ENCODE assay signal across 9 cellular contexts in genomic region chr5:90940227-90940995, GRCh38.
DNase-seq lines count a peak whose midpoint lies in the region; ATAC-seq and TF ChIP-seq lines count a peak whose summit lies in the region.
"Had no signal": no experiment of that assay in that cellular context is flagged by ENCODE, and none has a peak within 500 bp of the region (broad histone marks: within the 10 kb centered on the region; RNA-seq: fewer than 3 reads in every experiment).

No MANE protein-coding gene starts in this region.

- POLR2A ChIA-PET in CD8-positive, alpha-beta T cell (lab: Charles Lee) = no interaction called here

- peaks cover 10% of the 10 kb centered on the region for H3K4me1 Mint-ChIP-seq in CD8-positive, alpha-beta T cell (ENCODE audit: low read depth)
- peaks cover 46% of the 10 kb centered on the region for H3K4me1 Mint-ChIP-seq in brain

- no peaks in the 10 kb centered on the region for H3K27me3 ChIP-seq in CD8-positive, alpha-beta T cell (ENCODE audit: insufficient read depth, low read length)
- no peaks in the 10 kb centered on the region for H3K27me3 ChIP-seq in heart right ventricle

- WGBS in heart right ventricle, 2 donors = 6 to 19% methylated on average over 1 of the region's 1 CpG

- TF ChIP-seq CTCF in CD8-positive, alpha-beta T cell (IDR thresholded peaks at IDR 0.05) = no peak
- TF ChIP-seq CTCF in brain (conservative IDR thresholded peaks at IDR 0.05) (no peak), mucosa of descending colon (IDR thresholded peaks at IDR 0.05) (no peak), heart right ventricle (IDR thresholded peaks at IDR 0.05) (no peak)

- H3K4me1 ChIP-seq in CD8-positive, alpha-beta T cell (ENCODE audit: insufficient read depth, low read length) = no peaks in the 10 kb centered on the region
- H3K4me1 ChIP-seq in mucosa of descending colon (ENCODE audit: low read depth) (no peaks in the 10 kb centered on the region), heart right ventricle (peaks cover 0 to 6% (median 0%) of the 10 kb centered on the region in 9 donors)

- no peak overlapping the region for H3K27ac ChIP-seq in CD8-positive, alpha-beta T cell (ENCODE audit: low read depth, low read length)
- no peak overlapping the region for H3K27ac ChIP-seq in heart right ventricle
- H3K27ac ChIP-seq: HL-60 had no signal

- H3K36me3 Mint-ChIP-seq in CD8-positive, alpha-beta T cell = no peaks in the 10 kb centered on the region
- peaks cover 8% of the 10 kb centered on the region for H3K36me3 Mint-ChIP-seq in brain

- H3K36me3 ChIP-seq in CD8-positive, alpha-beta T cell (ENCODE audit: insufficient read depth, low read length) = no peaks in the 10 kb centered on the region
- H3K36me3 ChIP-seq in mucosa of descending colon (ENCODE audit: low read depth) (no peaks in the 10 kb centered on the region), heart right ventricle (no peaks in the 10 kb centered on the region)

- H3K9me3 Mint-ChIP-seq in CD8-positive, alpha-beta T cell = no peaks in the 10 kb centered on the region
- peaks cover 0 to 7% (median 0%) of the 10 kb centered on the region in 5 experiments for H3K9me3 Mint-ChIP-seq in brain

- no peaks in the 10 kb centered on the region for H3K9me3 ChIP-seq in CD8-positive, alpha-beta T cell (ENCODE audit: low read length)
- no peaks in the 10 kb centered on the region for H3K9me3 ChIP-seq in mucosa of descending colon
- peaks cover 0 to under 1% (median 0%) of the 10 kb centered on the region in 11 donors for H3K9me3 ChIP-seq in heart right ventricle

- peak overlapping the region; percentile 69 for H3K27ac Mint-ChIP-seq in CD8-positive, alpha-beta T cell
- peak overlapping the region; percentile 84 to 98 (median 97) for H3K27ac Mint-ChIP-seq in brain

- peak in 4 of 7 experiments; percentile 11 to 56 (median 41) for DNase-seq in CD8-positive, alpha-beta T cell
- DNase-seq in NCI-H510A (lab: John Stamatoyannopoulos, UW) (peak; percentile 10), mucosa of descending colon (peak; percentile 40 to 59 (median 44)), HPDE6-E6E7 (ENCODE audit: extremely low spot score) (no peak), heart right ventricle (no peak)

- intact Hi-C loops in CD8-positive, alpha-beta T cell (cut with DNase I, micrococcal nuclease) = no loop called here
- intact Hi-C loops in mucosa of descending colon (cut with DNase I, micrococcal nuclease) (no loop called here), heart right ventricle (cut with DNase I) (loop anchor here in 1 of 10 donors (10.0 kb wide), 1 partner anchor 144 kb away; no protein-coding TSS in a partner anchor)

- H3K4me3 Mint-ChIP-seq in CD8-positive, alpha-beta T cell = no peak overlapping the region
- peak overlapping the region; percentile 34 to 71 (median 57) for H3K4me3 Mint-ChIP-seq in brain

- peak; percentile 96 for ATAC-seq in CD8-positive, alpha-beta T cell
- peak; percentile 99 for ATAC-seq in GM19043 (IDR thresholded peaks at IDR 0.05; ENCODE audit: low read depth, unreplicated experiment)
- peak; percentile 97 for ATAC-seq in HG03066 (IDR thresholded peaks at IDR 0.05; ENCODE audit: low read depth, unreplicated experiment)
- ATAC-seq in mucosa of descending colon = peak; percentile 93
- no peak for ATAC-seq in heart right ventricle

- CTCF ChIA-PET in CD8-positive, alpha-beta T cell (lab: Charles Lee) = interaction anchor here (2.1 kb wide), 1 partner anchor 8 kb away, joined by 7 read pairs; no protein-coding TSS in a partner anchor

- H3K4me3 ChIP-seq in CD8-positive, alpha-beta T cell (ENCODE audit: low read depth, low read length) = no peak overlapping the region
- H3K4me3 ChIP-seq in mucosa of descending colon = no peak overlapping the region
- H3K4me3 ChIP-seq in heart right ventricle = no peak overlapping the region

- H3K27me3 Mint-ChIP-seq in CD8-positive, alpha-beta T cell (ENCODE audit: low read depth) = no peaks in the 10 kb centered on the region
- no peaks in the 10 kb centered on the region for H3K27me3 Mint-ChIP-seq in brain

Comparison
In these comparisons a context has a peak if more than half of its experiments do, and no peak if none do; other contexts are left out.
1. ATAC-seq: peak in CD8-positive, alpha-beta T cell (single experiment), GM19043 (single experiment), HG03066 (single experiment) and mucosa of descending colon (single experiment); none in heart right ventricle (0 of 8).
2. DNase-seq: peak in CD8-positive, alpha-beta T cell (4 of 7), NCI-H510A (single experiment) and mucosa of descending colon (3 of 3); none in HPDE6-E6E7 (single experiment) and heart right ventricle (0 of 2).